8 cellular contexts compared by ENCODE assay signal in the genomic region with DNA sequence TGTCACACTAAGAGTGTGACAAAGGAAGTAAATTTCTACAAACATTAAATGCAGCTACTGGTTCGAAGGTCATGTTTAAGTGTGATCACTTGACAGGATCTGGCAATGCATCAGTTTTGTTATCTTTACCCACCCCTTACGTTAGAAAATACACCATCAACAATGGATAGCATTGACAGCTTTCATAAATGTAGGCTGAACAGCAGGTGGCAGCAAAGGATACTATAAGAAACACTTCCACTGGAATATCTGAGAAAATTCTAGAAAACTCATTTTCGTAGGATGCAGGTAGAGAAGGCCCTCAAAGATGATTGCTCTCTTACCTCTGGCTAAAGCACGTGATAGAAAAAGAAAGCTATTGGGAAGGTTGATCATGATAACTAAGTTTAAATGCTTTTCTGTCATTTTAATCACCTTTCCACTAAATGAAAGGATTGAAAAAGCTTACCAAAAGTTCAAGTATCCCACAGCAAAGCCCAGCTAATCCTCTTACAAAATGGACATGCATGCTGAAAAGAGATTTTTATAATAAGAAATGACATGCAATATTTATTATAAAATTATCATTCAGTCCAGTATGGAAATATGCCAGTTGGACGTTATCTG.
A peak's percentile ranks its signal among the peaks of the same experiment; 100 is the strongest.
DNase-seq lines count a peak whose midpoint lies in the region; ATAC-seq, FAIRE-seq and TF ChIP-seq lines count a peak whose summit lies in the region.

No MANE protein-coding gene starts in this region.

- peaks cover 10% of the 10 kb centered on the region for H3K4me1 ChIP-seq in left ventricle myocardium inferior
- H3K4me1 ChIP-seq in small intestine (ENCODE audit: control insufficient read depth in 2 of 2, insufficient read depth in 1 of 2, low read depth in 1 of 2, low read length in 1 of 2): peaks cover 0 to 3% of the 10 kb centered on the region in 2 donors

- POLR2A ChIA-PET in activated CD4-positive, alpha-beta memory T cell treated with anti-CD3 and anti-CD28 coated beads for 36 hours (lab: Charles Lee): no interaction called here

- DNase-seq in left ventricle myocardium inferior (no peak), Right ventricle myocardium inferior (ENCODE audit: missing footprints) (no peak), HT1080 (ENCODE audit: low read depth) (peak; percentile 7), RPMI7951 (ENCODE audit: low read depth) (peak; percentile 30), fibroblast of the aortic adventitia (ENCODE audit: low read depth) (peak; percentile 56), small intestine (peak; percentile 50)
- DNase-seq in activated CD4-positive, alpha-beta memory T cell treated with anti-CD3 and anti-CD28 coated beads for 36 hours: no peak

- H3K4me3 ChIP-seq in left ventricle myocardium inferior (no peak overlapping the region), fibroblast of the aortic adventitia (ENCODE audit: low read depth, low read length) (no peak overlapping the region), small intestine (ENCODE audit: low read depth in 1 of 2, low read length in 2 of 2) (no peak overlapping the region)

- ATAC-seq in Right ventricle myocardium inferior (no peak), GM21423 (IDR thresholded peaks at IDR 0.05; ENCODE audit: unreplicated experiment) (no peak)

- no peaks in the 10 kb centered on the region for H3K36me3 ChIP-seq in left ventricle myocardium inferior
- H3K36me3 ChIP-seq in small intestine (ENCODE audit: control insufficient read depth in 2 of 2, insufficient read depth in 2 of 2, low read length in 2 of 2): no peaks in the 10 kb centered on the region

- H3K4me3 Mint-ChIP-seq in activated CD4-positive, alpha-beta memory T cell treated with anti-CD3 and anti-CD28 coated beads for 36 hours: no peak overlapping the region

- intact Hi-C loops in left ventricle myocardium inferior (cut with micrococcal nuclease) (loop anchor here (5.0 kb wide), 1 partner anchor 1048 kb away; no protein-coding TSS in a partner anchor), Right ventricle myocardium inferior (cut with DNase I) (loop anchor here (2.0 kb wide), 1 partner anchor 1698 kb away; no protein-coding TSS in a partner anchor)
- intact Hi-C loops in activated CD4-positive, alpha-beta memory T cell treated with anti-CD3 and anti-CD28 coated beads for 36 hours (cut with micrococcal nuclease): loop anchor here (1.0 kb wide), 1 partner anchor 1697 kb away; no protein-coding TSS in a partner anchor

- H3K9me3 Mint-ChIP-seq in activated CD4-positive, alpha-beta memory T cell treated with anti-CD3 and anti-CD28 coated beads for 36 hours: no peaks in the 10 kb centered on the region

- H3K27me3 Mint-ChIP-seq in activated CD4-positive, alpha-beta memory T cell treated with anti-CD3 and anti-CD28 coated beads for 36 hours: peaks cover 28% of the 10 kb centered on the region

- peak; percentile 67 for TF ChIP-seq CTCF in left ventricle myocardium inferior (IDR thresholded peaks at IDR 0.05; ENCODE audit: borderline replicate concordance)
- peak; percentile 59 for TF ChIP-seq CTCF in fibroblast of the aortic adventitia (IDR thresholded peaks at IDR 0.05; ENCODE audit: insufficient read depth, low read length)

- FAIRE-seq in small intestine (lab: Jason Lieb, UNC): no peak

- 9 to 25% (median 14%) methylated on average over 5 of the region's 5 CpGs for WGBS in small intestine, 3 donors

- CTCF ChIA-PET in activated CD4-positive, alpha-beta memory T cell treated with anti-CD3 and anti-CD28 coated beads for 36 hours (lab: Charles Lee): interaction anchor here (0.7 to 3.0 kb wide), 3 partner anchors 12 to 1703 kb away, joined by 3 to 20 read pairs (median 4); no protein-coding TSS in a partner anchor

- H3K27ac Mint-ChIP-seq in activated CD4-positive, alpha-beta memory T cell treated with anti-CD3 and anti-CD28 coated beads for 36 hours: no peak overlapping the region

- peaks cover 89% of the 10 kb centered on the region for H3K27me3 ChIP-seq in left ventricle myocardium inferior (ENCODE audit: low read depth)
- H3K27me3 ChIP-seq in small intestine (ENCODE audit: control insufficient read depth in 2 of 2, insufficient read depth in 2 of 2, low read length in 2 of 2): peaks cover 0 to 2% of the 10 kb centered on the region in 2 donors

- H3K9me3 ChIP-seq in left ventricle myocardium inferior (replicated peaks) (no peaks in the 10 kb centered on the region), small intestine (ENCODE audit: control insufficient read depth, low read depth) (no peaks in the 10 kb centered on the region)

- H3K36me3 Mint-ChIP-seq in activated CD4-positive, alpha-beta memory T cell treated with anti-CD3 and anti-CD28 coated beads for 36 hours: no peaks in the 10 kb centered on the region

- H3K4me1 Mint-ChIP-seq in activated CD4-positive, alpha-beta memory T cell treated with anti-CD3 and anti-CD28 coated beads for 36 hours (ENCODE audit: low read depth): peaks cover 7% of the 10 kb centered on the region

- H3K27ac ChIP-seq in left ventricle myocardium inferior (replicated peaks): no peak overlapping the region
- no peak overlapping the region for H3K27ac ChIP-seq in small intestine (ENCODE audit: low read depth in 1 of 2, low read length in 1 of 2)

Comparison
In these comparisons a context has a peak if more than half of its experiments do, and no peak if none do; other contexts are left out.
1. DNase-seq: peak in HT1080 (single experiment), RPMI7951 (single experiment), fibroblast of the aortic adventitia (single experiment) and small intestine (single experiment); none in left ventricle myocardium inferior (single experiment), Right ventricle myocardium inferior (single experiment) and activated CD4-positive, alpha-beta memory T cell treated with anti-CD3 and anti-CD28 coated beads for 36 hours (single experiment).